Comparison of ENCODE assay signal across 1 cellular context in genomic region chr19:29844891-29845575, GRCh38.
TF ChIP-seq lines count a peak whose summit lies in the region.

No MANE protein-coding gene starts in this region.

TF ChIP-seq in K562, 482 proteins besides CTCF, POLR2A, EP300 and RAD21 (continued from another document and continues in another):
- TF ChIP-seq HMGXB4 (CRISPR knock-in tag; IDR thresholded peaks at IDR 0.05) = no peak
- TF ChIP-seq SREBF1 (IDR thresholded peaks at IDR 0.05; ENCODE audit: borderline replicate concordance, low read depth, low read length) = no peak
- TF ChIP-seq L3MBTL2 (IDR thresholded peaks at IDR 0.05) = peak; percentile 85
- TF ChIP-seq CTBP1 (IDR thresholded peaks at IDR 0.05; ENCODE audit: borderline replicate concordance) = peak; percentile 44; the same call in 1 of the 2 replicates
- TF ChIP-seq KDM5B (IDR thresholded peaks at IDR 0.05; ENCODE audit: insufficient replicate concordance, low read depth, low read length) = peak; percentile 50
- TF ChIP-seq SMC3 (conservative IDR thresholded peaks at IDR 0.05; ENCODE audit: insufficient read depth, low read depth, low read length) = 0 out of 2 replicates have a peak, but pooled peaks have one; percentile 8
- TF ChIP-seq HDAC1 (IDR thresholded peaks at IDR 0.05) = peak in 1 of 2 experiments; percentile 61; a peak in 1 of 4 replicates
- TF ChIP-seq MAX (CRISPR knock-in tag; IDR thresholded peaks at IDR 0.05) = peak; percentile 62
- TF ChIP-seq ZBTB8A (IDR thresholded peaks at IDR 0.05; ENCODE audit: partially characterized antibody) = no peak
- peak; percentile 47 for TF ChIP-seq CHD1 (IDR thresholded peaks at IDR 0.05; ENCODE audit: low read length)
- no peak for TF ChIP-seq NONO (IDR thresholded peaks at IDR 0.05; ENCODE audit: low read depth in 2 of 2, low read length in 1 of 2)
- peak; percentile 81 for TF ChIP-seq SAP30 (IDR thresholded peaks at IDR 0.05; ENCODE audit: borderline replicate concordance, insufficient read depth, low read depth, low read length, poor library complexity, severe bottlenecking)
- no peak for TF ChIP-seq E2F8 (IDR thresholded peaks at IDR 0.05; ENCODE audit: low read depth, partially characterized antibody)
- TF ChIP-seq IRF9 (tag; IDR thresholded peaks at IDR 0.05) = no peak
- no peak for TF ChIP-seq MCM3 (IDR thresholded peaks at IDR 0.05)
- TF ChIP-seq CBX5 (IDR thresholded peaks at IDR 0.05; ENCODE audit: borderline replicate concordance, low read depth) = no peak
- TF ChIP-seq TAF1 (IDR thresholded peaks at IDR 0.05; ENCODE audit: control insufficient read depth, extremely low read depth, insufficient read depth, low read length, severe bottlenecking) = peak; percentile 55
- TF ChIP-seq RBFOX2 (IDR thresholded peaks at IDR 0.05; ENCODE audit: low read depth, low read length) = peak; percentile 72
- no peak for TF ChIP-seq ATF1 (CRISPR knock-in tag; IDR thresholded peaks at IDR 0.05)
- TF ChIP-seq ATF1 (tag; IDR thresholded peaks at IDR 0.05) = peak; percentile 77
- 0 out of 2 replicates have a peak, but pooled peaks have one; percentile 2 for TF ChIP-seq CREB1 (IDR thresholded peaks at IDR 0.05)
- no peak; the same call in 1 of the 2 replicates for TF ChIP-seq CREB1 (CRISPR knock-in tag; IDR thresholded peaks at IDR 0.05)
- no peak for TF ChIP-seq SMAD1 (IDR thresholded peaks at IDR 0.05; ENCODE audit: low read depth, low read length, partially characterized antibody)
- TF ChIP-seq NR3C1 (CRISPR knock-in tag; IDR thresholded peaks at IDR 0.05) = peak; percentile 59; the same call in 1 of the 2 replicates
- 0 out of 2 replicates have a peak, but pooled peaks have one; percentile 32 for TF ChIP-seq TFAP4 (CRISPR knock-in tag; IDR thresholded peaks at IDR 0.05; ENCODE audit: borderline replicate concordance)
- no peak for TF ChIP-seq ZNF584 (CRISPR knock-in tag; IDR thresholded peaks at IDR 0.05; ENCODE audit: low read depth)
- peak; percentile 56 for TF ChIP-seq HNRNPLL (IDR thresholded peaks at IDR 0.05; ENCODE audit: low read depth, low read length, poor library complexity, severe bottlenecking)
- TF ChIP-seq MNT (conservative IDR thresholded peaks at IDR 0.05) = peak; percentile 71 to 79; a peak in 3 of 4 replicates
- TF ChIP-seq CBX3 (IDR thresholded peaks at IDR 0.05; ENCODE audit: borderline replicate concordance in 1 of 2, low read length in 2 of 2) = no peak
- TF ChIP-seq THAP7 (CRISPR knock-in tag; IDR thresholded peaks at IDR 0.05) = peak; percentile 49; the same call in 1 of the 2 replicates
- no peak for TF ChIP-seq SMARCA5 (IDR thresholded peaks at IDR 0.05)
- TF ChIP-seq XRCC3 (IDR thresholded peaks at IDR 0.05) = no peak
- peak; percentile 13; the same call in 1 of the 2 replicates for TF ChIP-seq RB1 (IDR thresholded peaks at IDR 0.05; ENCODE audit: low read depth)
- TF ChIP-seq POLR2G (IDR thresholded peaks at IDR 0.05; ENCODE audit: low read depth, low read length) = peak; percentile 70
- TF ChIP-seq HDAC8 (tag; IDR thresholded peaks at IDR 0.05) = 0 out of 2 replicates have a peak, but pooled peaks have one; percentile 39
- TF ChIP-seq HDAC2 (IDR thresholded peaks at IDR 0.05) = peak; percentile 53; the same call in 1 of the 2 replicates
- TF ChIP-seq ELF1 (tag; IDR thresholded peaks at IDR 0.05) = no peak
- 0 out of 2 replicates have a peak, but pooled peaks have one; percentile 10 for TF ChIP-seq SMARCE1 (IDR thresholded peaks at IDR 0.05)
- TF ChIP-seq ZNF639 (CRISPR knock-in tag; conservative IDR thresholded peaks at IDR 0.05 in 1 of 2, IDR thresholded peaks at IDR 0.05 in 1 of 2) = no peak
- TF ChIP-seq STAT5B (CRISPR knock-in tag; IDR thresholded peaks at IDR 0.05) = no peak
- 0 out of 2 replicates have a peak, but pooled peaks have one; percentile 20 for TF ChIP-seq HCFC1 (IDR thresholded peaks at IDR 0.05; ENCODE audit: low read depth, low read length)
- TF ChIP-seq GABPA (tag; conservative IDR thresholded peaks at IDR 0.05; ENCODE audit: low read depth) = peak; percentile 62; the same call in 1 of the 2 replicates
- TF ChIP-seq ZBTB40 (IDR thresholded peaks at IDR 0.05) = peak; percentile 45; the same call in 1 of the 2 replicates
- no peak for TF ChIP-seq ZBTB40 (CRISPR knock-in tag; IDR thresholded peaks at IDR 0.05)
